Comparison of ENCODE assay signal across 20 cellular contexts in genomic region chr3:178246004-178246403, GRCh38.
DNase-seq lines count a peak whose midpoint lies in the region; TF ChIP-seq lines count a peak whose summit lies in the region.
"Had no signal": no experiment of that assay in that cellular context is flagged by ENCODE, and none has a peak within 500 bp of the region (broad histone marks: within the 10 kb centered on the region; RNA-seq: fewer than 3 reads in every experiment).

No MANE protein-coding gene starts in this region.

- H3K36me3 ChIP-seq in Karpas-422 (ENCODE audit: insufficient read depth, low read length) (no peaks in the 10 kb centered on the region), mesendoderm (ENCODE audit: control insufficient read depth, insufficient read depth, low read length) (no peaks in the 10 kb centered on the region), H7 (replicated peaks; ENCODE audit: control insufficient read depth, insufficient read depth, low read length) (no peaks in the 10 kb centered on the region)
- H3K36me3 ChIP-seq: HAP-1 had no signal

- H3K4me2 ChIP-seq in Karpas-422 (ENCODE audit: low read depth, low read length, poor library complexity, severe bottlenecking) (no peak overlapping the region), mesendoderm (ENCODE audit: low read length) (no peak overlapping the region)
- H3K4me2 ChIP-seq: A549 had no signal

- H3K79me2 ChIP-seq in Karpas-422 (ENCODE audit: low read length): no peaks in the 10 kb centered on the region
- no peaks in the 10 kb centered on the region for H3K79me2 ChIP-seq in mesendoderm (ENCODE audit: control insufficient read depth, insufficient read depth, low read length)

- H3K56ac ChIP-seq in mesendoderm (ENCODE audit: low read length): no peak overlapping the region

- no peak overlapping the region for H3K23ac ChIP-seq in mesendoderm (ENCODE audit: low read length)

- peak; percentile 7 for DNase-seq in GM12865 (ENCODE audit: low read depth)
- no peak for DNase-seq in Karpas-422
- DNase-seq in RPMI8226: peak; percentile 12
- DNase-seq in mesendoderm: no peak
- DNase-seq in NK-92 (lab: John Stamatoyannopoulos, UW; ENCODE audit: unreplicated experiment): no peak
- no peak for DNase-seq in central memory CD4-positive, alpha-beta T cell
- no peak for DNase-seq in H7
- DNase-seq: Calu3; CD4-positive, alpha-beta T cell; GF-D8; MV-4-11; NCI-H187 treated with DMSO at 0.1 percent for 48 hours; NCI-H226; NCI-H526; PC-3; T-helper 1 cell had no signal

- no peak overlapping the region for H2BK5ac ChIP-seq in mesendoderm (ENCODE audit: low read length)

- H4K20me1 ChIP-seq in Karpas-422 (ENCODE audit: insufficient read depth, low read depth, low read length): no peaks in the 10 kb centered on the region

- H3K4ac ChIP-seq in mesendoderm (ENCODE audit: low read depth, low read length): no peak overlapping the region

- H3K9me3 ChIP-seq in Karpas-422 (ENCODE audit: low read length): peaks cover 7% of the 10 kb centered on the region
- H3K9me3 ChIP-seq: A549, HAP-1 had no signal

- H3K79me1 ChIP-seq in mesendoderm (ENCODE audit: low read length): no peaks in the 10 kb centered on the region

- H3K9ac ChIP-seq in Karpas-422 (ENCODE audit: low read length) (no peak overlapping the region), mesendoderm (ENCODE audit: low read length) (no peak overlapping the region)

- H3K27me3 ChIP-seq in Karpas-422 (ENCODE audit: low read length) (no peaks in the 10 kb centered on the region), mesendoderm (ENCODE audit: insufficient read depth, low read length, poor library complexity) (no peaks in the 10 kb centered on the region), H7 (ENCODE audit: control insufficient read depth, insufficient read depth, low read length) (no peaks in the 10 kb centered on the region)

- no peak for TF ChIP-seq CTCF in GM12865 (IDR thresholded peaks at IDR 0.05; ENCODE audit: insufficient read depth, low read depth, low read length, missing control alignments)

- peak overlapping the region; percentile 39 for H4K8ac ChIP-seq in mesendoderm (ENCODE audit: low read depth, low read length)

- H2AFZ ChIP-seq in Karpas-422 (ENCODE audit: low read length): peak overlapping the region; percentile 27; the same call in 1 of the 2 replicates

- WGBS in mesendoderm (ENCODE audit: extremely low coverage, insufficient coverage, low lambda C conversion rate): no CpG with 5 or more reads among the region's 3 CpGs

- H3K18ac ChIP-seq in mesendoderm (ENCODE audit: low read length): no peak overlapping the region

- no peak overlapping the region for H4K5ac ChIP-seq in mesendoderm (ENCODE audit: low read length)

- H2BK120ac ChIP-seq in mesendoderm (ENCODE audit: low read depth, low read length): no peak overlapping the region

- no peak overlapping the region for H2BK15ac ChIP-seq in mesendoderm (replicated peaks; ENCODE audit: low read depth)

- no peaks in the 10 kb centered on the region for H3K4me1 ChIP-seq in Karpas-422 (ENCODE audit: low read length)
- H3K4me1 ChIP-seq in mesendoderm (ENCODE audit: control insufficient read depth, low read depth, low read length): no peaks in the 10 kb centered on the region
- H3K4me1 ChIP-seq: A549, HAP-1 had no signal

- no peaks in the 10 kb centered on the region for H3K9me2 ChIP-seq in Karpas-422 (replicated peaks; ENCODE audit: insufficient read depth, low read length)

- no peak overlapping the region for H2AK5ac ChIP-seq in mesendoderm (ENCODE audit: low read length)

- no peak overlapping the region for H3K27ac ChIP-seq in Karpas-422 (ENCODE audit: low read length)
- H3K27ac ChIP-seq in mesendoderm (ENCODE audit: low read depth, low read length): no peak overlapping the region
- H3K27ac ChIP-seq: A549 had no signal

- H3K4me3 ChIP-seq in GM12865 (ENCODE audit: low read depth, low read length) (peak overlapping the region; percentile 17; the same call in 1 of the 2 replicates), Karpas-422 (ENCODE audit: low read length) (no peak overlapping the region), mesendoderm (ENCODE audit: low read length) (no peak overlapping the region), H7 (ENCODE audit: insufficient read depth, low read depth, low read length) (no peak overlapping the region)
- H3K4me3 ChIP-seq: A549, GM12878, HAP-1, K562 had no signal

Comparison
In these comparisons a context has a peak if more than half of its experiments do, and no peak if none do; other contexts are left out.
1. DNase-seq: peak in GM12865 (single experiment) and RPMI8226 (single experiment); none in Karpas-422 (single experiment), mesendoderm (single experiment), NK-92 (single experiment), central memory CD4-positive, alpha-beta T cell (single experiment) and H7 (single experiment).